Comparison of ENCODE assay signal across 27 cellular contexts in genomic region chr19:43644181-43644580, GRCh38. TPM values are rescaled to one million over a fixed set of nuclear protein-coding genes. Genes with fewer than 3 reads are reported as not detected.
"Had no signal": no experiment of that assay in that cellular context is flagged by ENCODE, and none has a peak within 500 bp of the region (broad histone marks: within the 10 kb centered on the region; RNA-seq: fewer than 3 reads in every experiment).

No MANE protein-coding gene starts in this region.

- H3K4me3 ChIP-seq: dorsolateral prefrontal cortex, gastroesophageal sphincter, heart left ventricle, hepatocyte, lung, ovary, psoas muscle, sigmoid colon, stomach, thyroid gland, vagina had no signal

- DNase-seq: dorsolateral prefrontal cortex; effector CD4-positive, alpha-beta T cell; foreskin keratinocyte; heart left ventricle; kidney; natural killer cell; occipital lobe; ovary; psoas muscle; right cardiac atrium; sigmoid colon; stimulated activated CD4-positive, alpha-beta T cell treated with anti-CD3 and anti-CD28 coated beads, Interleukin-2, amount 100 ng/mL, for 24 hours; stimulated activated CD4-positive, alpha-beta T cell treated with anti-CD3 and anti-CD28 coated beads, Interleukin-4, amount 100 ng/mL, for 24 hours; stimulated activated naive CD4-positive, alpha-beta T cell treated with Interleukin-2 at 50 U/mL for 16 hours; stomach; thyroid gland; trophoblast cell had no signal

- ATAC-seq: esophagus mucosa; foreskin keratinocyte; gastroesophageal sphincter; heart left ventricle; left lobe of liver; natural killer cell; psoas muscle; right cardiac atrium; stimulated activated effector memory CD8-positive, alpha-beta T cell treated with anti-CD3 and anti-CD28 coated beads, Interleukin-12 subunit alpha, Interleukin-12 subunit beta, amount 100 ng/mL, for 72 hours had no signal

- H3K36me3 ChIP-seq: ovary, thyroid gland had no signal

- H3K4me1 ChIP-seq: foreskin keratinocyte, psoas muscle had no signal

- H3K27ac ChIP-seq: dorsolateral prefrontal cortex, epithelial cell of prostate, foreskin keratinocyte, gastroesophageal sphincter, heart left ventricle, hepatocyte, ovary, psoas muscle, sigmoid colon, stomach, thyroid gland, vagina had no signal

- H3K9me3 ChIP-seq: gastroesophageal sphincter, ovary, psoas muscle, sigmoid colon, stomach, thyroid gland, vagina had no signal

RNA-seq across cellular contexts. Expression of gene SRRM5, which starts 32.3 kb away (rescaled TPM):
- total RNA-seq: occipital lobe, skeletal muscle tissue, stomach, temporal lobe had no signal
